Comparison of ENCODE assay signal across 20 cellular contexts in genomic region chr12:121905746-121906145, GRCh38. TPM values are rescaled to one million over a fixed set of nuclear protein-coding genes. Genes with fewer than 3 reads are reported as not detected.
DNase-seq lines count a peak whose midpoint lies in the region; TF ChIP-seq lines count a peak whose summit lies in the region.
"Had no signal": no experiment of that assay in that cellular context is flagged by ENCODE, and none has a peak within 500 bp of the region (broad histone marks: within the 10 kb centered on the region; RNA-seq: fewer than 3 reads in every experiment).

No MANE protein-coding gene starts in this region.

- H3K9me3 Mint-ChIP-seq in HFFc6: no peaks in the 10 kb centered on the region
- H3K9me3 Mint-ChIP-seq: CD4-positive, CD25-positive, alpha-beta regulatory T cell had no signal

- no peaks in the 10 kb centered on the region for H3K27me3 Mint-ChIP-seq in HFFc6 (ENCODE audit: insufficient read depth)

- H3K27ac Mint-ChIP-seq in HFFc6: no peak overlapping the region; the same call in 1 of the 2 replicates
- H3K27ac Mint-ChIP-seq: CD4-positive, CD25-positive, alpha-beta regulatory T cell had no signal

- H3K4me3 ChIP-seq in AG09309 (ENCODE audit: control insufficient read depth, low read depth, low read length): no peak overlapping the region
- H3K4me3 ChIP-seq: SJSA1 had no signal

- H3K36me3 Mint-ChIP-seq in HFFc6 (ENCODE audit: low read depth): peaks cover 30% of the 10 kb centered on the region

- peak; percentile 42 for DNase-seq in AG09309 (ENCODE audit: low read depth)
- DNase-seq in HFFc6: peak; percentile 59
- peak; percentile 57 for DNase-seq in SW480 (ENCODE audit: low spot score)
- DNase-seq in iris pigment epithelial cell (ENCODE audit: low read depth): peak; percentile 35
- no peak for DNase-seq in DMS153 treated with DMSO at 0.1 percent for 48 hours (lab: John Stamatoyannopoulos, UW; ENCODE audit: unreplicated experiment)
- DNase-seq in NCI-H2107 (lab: John Stamatoyannopoulos, UW): no peak
- no peak for DNase-seq in cerebellar nuclear complex (lab: John Stamatoyannopoulos, UW)
- no peak for DNase-seq in SHP77 (lab: John Stamatoyannopoulos, UW)
- DNase-seq: AML-193; Calu3; CD4-positive, CD25-positive, alpha-beta regulatory T cell; DMS79 treated with DMSO at 0.1 percent for 48 hours; NCI-H1436 treated with DMSO at 0.1 percent for 48 hours; NCI-H2081 treated with DMSO at 0.1 percent for 48 hours; NCI-H2227 treated with DMSO at 0.1 percent for 48 hours; NCI-H526 treated with DMSO at 0.1 percent for 48 hours; RPMI8226 had no signal

- no peak for TF ChIP-seq CTCF in AG09309 (IDR thresholded peaks at IDR 0.05; ENCODE audit: control insufficient read depth, insufficient read depth, low read depth, low read length, missing control alignments)
- TF ChIP-seq CTCF in HFFc6 (IDR thresholded peaks at IDR 0.05): no peak

- peaks cover 7% of the 10 kb centered on the region for H3K4me1 Mint-ChIP-seq in HFFc6 (ENCODE audit: low read depth)

- H3K4me3 Mint-ChIP-seq in HFFc6: no peak overlapping the region; the same call in 1 of the 2 replicates
- H3K4me3 Mint-ChIP-seq: CD4-positive, CD25-positive, alpha-beta regulatory T cell had no signal

RNA-seq across cellular contexts. Expression of gene CFAP251, which starts 12.6 kb away (rescaled TPM):
- total RNA-seq in HFFc6 (2021; fragmentation: NEBNext Ultra II Directional; extraction: Animal tissue kit (Norgen Biotek cat#: 25700)): 1 to 10 TPM in 5 of 6 experiments, under 1 TPM in 1; 0.66 to 4.2 (median 3.3) TPM

RNA-seq across cellular contexts. Expression of gene PSMD9, which starts 17.2 kb away (rescaled TPM):
- total RNA-seq in HFFc6 (2021; fragmentation: NEBNext Ultra II Directional; extraction: Animal tissue kit (Norgen Biotek cat#: 25700)): 10 to 100 TPM; 63.4 to 84.7 (median 75.1) TPM

RNA-seq across cellular contexts. Expression of gene HPD, which starts 47.1 kb away (rescaled TPM):
- total RNA-seq in HFFc6 (2021; fragmentation: NEBNext Ultra II Directional; extraction: Animal tissue kit (Norgen Biotek cat#: 25700)): under 1 TPM in 4 of 6 experiments, not detected in 2; 0.14 to 0.25 (median 0.21) TPM
- total RNA-seq: A673; Calu3; CD4-positive, CD25-positive, alpha-beta regulatory T cell; OCI-LY7 had no signal

Comparison
In these comparisons a context has a peak if more than half of its experiments do, and no peak if none do; other contexts are left out.
1. DNase-seq: peak in AG09309 (single experiment), HFFc6 (single experiment), SW480 (single experiment) and iris pigment epithelial cell (single experiment); none in DMS153 treated with DMSO at 0.1 percent for 48 hours (single experiment), NCI-H2107 (single experiment), cerebellar nuclear complex (0 of 2) and SHP77 (0 of 2).